ENCODE assay signal across 23 cellular contexts in the genomic region with DNA sequence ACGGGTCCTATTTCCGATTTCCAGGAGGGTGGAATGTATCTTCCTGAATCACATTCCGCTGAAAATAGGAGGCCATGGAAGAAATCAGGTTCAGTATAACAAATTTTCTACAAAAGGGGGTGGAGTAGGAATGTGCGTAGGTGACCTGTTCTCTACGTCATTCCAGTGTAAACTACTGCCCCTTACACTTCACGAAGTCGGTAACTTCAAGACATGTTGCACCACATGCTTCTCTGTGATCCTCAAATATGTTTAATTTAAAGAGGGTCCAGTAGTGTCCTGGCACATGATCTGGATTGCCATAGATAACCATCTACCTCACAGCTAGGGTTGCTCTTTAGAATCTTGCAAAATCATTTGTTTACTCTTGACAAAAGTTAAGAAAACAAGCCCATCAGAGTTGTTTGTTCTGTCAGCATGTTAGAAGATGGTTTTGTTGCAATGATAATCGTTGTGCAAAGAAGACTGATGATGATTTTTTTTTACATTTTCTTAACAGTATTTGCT. TPM values are rescaled to one million over a fixed set of nuclear protein-coding genes. Genes with fewer than 3 reads are reported as not detected.
"Had no signal": no experiment of that assay in that cellular context is flagged by ENCODE, and none has a peak within 500 bp of the region (broad histone marks: within the 10 kb centered on the region; RNA-seq: fewer than 3 reads in every experiment).

No MANE protein-coding gene starts in this region.

- H3K9ac ChIP-seq: KMS-11 had no signal

- FAIRE-seq: K562 had no signal

- DNase-seq: Kasumi-1, MM.1S, NCI-H1105, NCI-H1417, NCI-H1436 treated with DMSO at 0.1 percent for 48 hours, NCI-H1694, NCI-H187 treated with DMSO at 0.1 percent for 48 hours, NCI-H2029 treated with DMSO at 0.1 percent for 48 hours, NCI-H2171 treated with DMSO at 0.1 percent for 48 hours, NCI-H345, NCI-H446 treated with DMSO at 0.1 percent for 48 hours, NCI-H524, NCI-H526 treated with DMSO at 0.1 percent for 48 hours, NCI-H774, Right ventricle myocardium superior, RPMI8226, SIG-M5 had no signal

- H3K4me3 ChIP-seq: K562, SJSA1, SK-N-MC had no signal

- H3K36me3 ChIP-seq: SJSA1 had no signal

- ATAC-seq: K562 had no signal

- H3K4me2 ChIP-seq: KMS-11 had no signal

- H3K9me3 ChIP-seq: SJSA1 had no signal

- H3K27ac ChIP-seq: KMS-11, SJSA1, SK-N-MC had no signal

- H3K4me1 ChIP-seq: SJSA1 had no signal

- H3K27me3 ChIP-seq: SJSA1 had no signal

RNA-seq across cellular contexts. Expression of a gene that starts 7.5 kb away (rescaled TPM):
- total RNA-seq: HT-29 had no signal
- polyA plus RNA-seq: IgD-negative memory B cell had no signal
